1 cellular context compared by ENCODE assay signal in the genomic region with DNA sequence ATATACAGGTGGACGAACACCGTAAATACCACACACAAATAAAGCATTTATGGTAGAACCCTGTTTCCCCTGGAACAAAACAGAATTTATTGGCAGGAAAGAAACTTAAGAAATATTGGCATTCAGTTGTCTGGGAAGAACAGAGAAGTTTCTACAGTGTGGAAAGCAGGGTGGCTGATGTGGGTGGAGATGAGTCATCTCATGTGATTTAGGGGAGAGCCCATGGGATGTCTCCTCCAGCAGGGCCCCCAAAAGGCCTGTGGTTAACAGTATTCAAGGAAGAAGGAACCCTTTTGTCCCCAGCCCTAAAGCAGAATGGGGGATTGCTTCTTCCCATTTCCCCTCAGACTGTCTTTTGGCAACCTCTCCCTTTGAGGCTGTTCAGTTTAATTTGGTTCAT.
TF ChIP-seq lines count a peak whose summit lies in the region.

No MANE protein-coding gene starts in this region.

TF ChIP-seq in K562, 482 proteins besides CTCF, POLR2A, EP300 and RAD21:
- no peak for TF ChIP-seq CREBBP (IDR thresholded peaks at IDR 0.05; ENCODE audit: low read depth, low read length)
- TF ChIP-seq, protein P1, sequence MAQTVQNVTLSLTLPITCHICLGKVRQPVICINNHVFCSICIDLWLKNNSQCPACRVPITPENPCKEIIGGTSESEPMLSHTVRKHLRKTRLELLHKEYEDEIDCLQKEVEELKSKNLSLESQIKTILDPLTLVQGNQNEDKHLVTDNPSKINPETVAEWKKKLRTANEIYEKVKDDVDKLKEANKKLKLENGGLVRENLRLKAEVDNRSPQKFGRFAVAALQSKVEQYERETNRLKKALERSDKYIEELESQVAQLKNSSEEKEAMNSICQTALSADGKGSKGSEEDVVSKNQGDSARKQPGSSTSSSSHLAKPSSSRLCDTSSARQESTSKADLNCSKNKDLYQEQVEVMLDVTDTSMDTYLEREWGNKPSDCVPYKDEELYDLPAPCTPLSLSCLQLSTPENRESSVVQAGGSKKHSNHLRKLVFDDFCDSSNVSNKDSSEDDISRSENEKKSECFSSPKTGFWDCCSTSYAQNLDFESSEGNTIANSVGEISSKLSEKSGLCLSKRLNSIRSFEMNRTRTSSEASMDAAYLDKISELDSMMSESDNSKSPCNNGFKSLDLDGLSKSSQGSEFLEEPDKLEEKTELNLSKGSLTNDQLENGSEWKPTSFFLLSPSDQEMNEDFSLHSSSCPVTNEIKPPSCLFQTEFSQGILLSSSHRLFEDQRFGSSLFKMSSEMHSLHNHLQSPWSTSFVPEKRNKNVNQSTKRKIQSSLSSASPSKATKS (CRISPR knock-in tag; IDR thresholded peaks at IDR 0.05) = no peak
- 0 out of 2 replicates have a peak, but pooled peaks have one; percentile 13 for TF ChIP-seq EGR1 (conservative IDR thresholded peaks at IDR 0.05)
- no peak for TF ChIP-seq ELF4 (CRISPR knock-in tag; IDR thresholded peaks at IDR 0.05)
TF ChIP-seq in K562: peak in this region for 1.
